Comparison of ENCODE assay signal across 19 cellular contexts in genomic region chr14:91523972-91524371, GRCh38. TPM values are rescaled to one million over a fixed set of nuclear protein-coding genes. Genes with fewer than 3 reads are reported as not detected.
DNase-seq lines count a peak whose midpoint lies in the region; ATAC-seq and TF ChIP-seq lines count a peak whose summit lies in the region.
"Had no signal": no experiment of that assay in that cellular context is flagged by ENCODE, and none has a peak within 500 bp of the region (broad histone marks: within the 10 kb centered on the region; RNA-seq: fewer than 3 reads in every experiment).

No MANE protein-coding gene starts in this region.

- no peaks in the 10 kb centered on the region for H3K36me3 Mint-ChIP-seq in natural killer cell
- H3K36me3 Mint-ChIP-seq in natural killer cell treated with Interleukin-12 subunit alpha and Interleukin-12 subunit beta and Interleukin-15 and Interleukin-18, amount 100 ng/mL, for 72 hours: no peaks in the 10 kb centered on the region
- no peaks in the 10 kb centered on the region for H3K36me3 Mint-ChIP-seq in endodermal cell (ENCODE audit: low read depth)
- H3K36me3 Mint-ChIP-seq: CD8-positive, alpha-beta memory T cell had no signal

- peak; percentile 51 to 66 (median 53) for ATAC-seq in natural killer cell
- no peak for ATAC-seq in natural killer cell treated with Interleukin-12 subunit alpha and Interleukin-12 subunit beta and Interleukin-15 and Interleukin-18, amount 100 ng/mL, for 72 hours

- no peak overlapping the region for H3K9ac ChIP-seq in OCI-LY1 (ENCODE audit: low read length)
- H3K9ac ChIP-seq in endodermal cell (ENCODE audit: extremely low read depth, low read length, poor library complexity, severe bottlenecking): no peak overlapping the region
- no peak overlapping the region for H3K9ac ChIP-seq in mammary epithelial cell (ENCODE audit: insufficient read depth, low read length)

- dilution Hi-C loops in mammary epithelial cell (cut with HindIII; ENCODE audit: low sequenced_read_pairs): no loop called here

- in situ Hi-C loops in mammary epithelial cell (cut with MboI; ENCODE audit: low sequenced_read_pairs in 2 of 2): no loop called here

- H3K27ac Mint-ChIP-seq in natural killer cell (no peak overlapping the region), endodermal cell (no peak overlapping the region)
- no peak overlapping the region for H3K27ac Mint-ChIP-seq in natural killer cell treated with Interleukin-12 subunit alpha and Interleukin-12 subunit beta and Interleukin-15 and Interleukin-18, amount 100 ng/mL, for 72 hours

- intact Hi-C loops in natural killer cell (cut with micrococcal nuclease): no loop called here
- intact Hi-C loops in mammary epithelial cell (cut with micrococcal nuclease): no loop called here

- no peaks in the 10 kb centered on the region for H3F3A ChIP-seq in OCI-LY1 (ENCODE audit: insufficient read depth, low read length)

- H3K27me3 ChIP-seq in OCI-LY1 (ENCODE audit: insufficient read depth, low read length): no peaks in the 10 kb centered on the region
- H3K27me3 ChIP-seq in endodermal cell (ENCODE audit: control insufficient read depth, insufficient read depth, low read length, poor library complexity, severe bottlenecking): no peaks in the 10 kb centered on the region
- H3K27me3 ChIP-seq in mammary epithelial cell (ENCODE audit: insufficient read depth, low read length): no peaks in the 10 kb centered on the region

- no peaks in the 10 kb centered on the region for H3K36me3 ChIP-seq in OCI-LY1 (ENCODE audit: insufficient read depth, low read length)
- no peaks in the 10 kb centered on the region for H3K36me3 ChIP-seq in endodermal cell (ENCODE audit: control insufficient read depth, insufficient read depth, low read length)
- no peaks in the 10 kb centered on the region for H3K36me3 ChIP-seq in mammary epithelial cell (ENCODE audit: insufficient read depth, low read length)
- H3K36me3 ChIP-seq: HAP-1 had no signal

- H4K20me1 ChIP-seq in OCI-LY1 (ENCODE audit: insufficient read depth, low read length) (no peaks in the 10 kb centered on the region), mammary epithelial cell (ENCODE audit: insufficient read depth, low read length) (no peaks in the 10 kb centered on the region)

- H3K27ac ChIP-seq in OCI-LY1 (ENCODE audit: low read depth, low read length, poor library complexity, severe bottlenecking) (no peak overlapping the region), endodermal cell (ENCODE audit: low read depth, low read length) (no peak overlapping the region), mammary epithelial cell (ENCODE audit: insufficient read depth, low read depth, low read length) (no peak overlapping the region)
- H3K27ac ChIP-seq: C4-2B, PC-9 had no signal

- H3K79me2 ChIP-seq in OCI-LY1 (ENCODE audit: insufficient read depth, low read length) (no peaks in the 10 kb centered on the region), mammary epithelial cell (ENCODE audit: insufficient read depth, low read length) (no peaks in the 10 kb centered on the region)

- CTCF ChIA-PET in mammary epithelial cell (lab: Charles Lee; ENCODE audit: low non-redundant PET): no interaction called here

- no peak overlapping the region for H3K4me2 ChIP-seq in OCI-LY1 (ENCODE audit: low read length)
- no peak overlapping the region for H3K4me2 ChIP-seq in mammary epithelial cell (ENCODE audit: insufficient read depth, low read depth, low read length)
- H3K4me2 ChIP-seq: PC-9 had no signal

- no peaks in the 10 kb centered on the region for H3K9me3 ChIP-seq in OCI-LY1 (ENCODE audit: low read length)
- H3K9me3 ChIP-seq in endodermal cell (ENCODE audit: control insufficient read depth, low read length): no peaks in the 10 kb centered on the region
- H3K9me3 ChIP-seq in mammary epithelial cell (replicated peaks; ENCODE audit: insufficient read depth, low read length): no peaks in the 10 kb centered on the region
- H3K9me3 ChIP-seq: HAP-1 had no signal

- no TSS peak for BruUV-seq in mammary epithelial cell (replicated peaks; lab: Mats Ljungman, UMichigan)

- H2AFZ ChIP-seq in OCI-LY1 (ENCODE audit: low read length): no peak overlapping the region
- no peak overlapping the region for H2AFZ ChIP-seq in mammary epithelial cell (ENCODE audit: low read depth, low read length)
- H2AFZ ChIP-seq: PC-9 had no signal

- DNase-seq in natural killer cell (no peak), endodermal cell (peak; percentile 50), KG1 (lab: John Stamatoyannopoulos, UW) (no peak), globus pallidus (ENCODE audit: low spot score) (no peak), mammary epithelial cell (no peak)
- DNase-seq in natural killer cell treated with Interleukin-12 subunit alpha and Interleukin-12 subunit beta and Interleukin-15 and Interleukin-18, amount 100 ng/mL, for 72 hours (ENCODE audit: low spot score): no peak
- DNase-seq: Calu3; CD8-positive, alpha-beta memory T cell; DMS153; NCI-H1417 treated with DMSO at 0.1 percent for 48 hours; NCI-H187; NCI-H446 treated with DMSO at 0.1 percent for 48 hours; NCI-H526 treated with DMSO at 0.1 percent for 48 hours; PC-9; RPMI8226; SHP77 had no signal

- H3K9me2 ChIP-seq in OCI-LY1 (ENCODE audit: low read depth, low read length): no peaks in the 10 kb centered on the region

- H3K27me3 Mint-ChIP-seq in natural killer cell (ENCODE audit: low read depth in 2 of 2) (peaks cover 0 to 5% of the 10 kb centered on the region in 2 donors), endodermal cell (ENCODE audit: insufficient read depth) (peaks cover 9% of the 10 kb centered on the region)
- peaks cover 0 to 5% of the 10 kb centered on the region in 2 donors for H3K27me3 Mint-ChIP-seq in natural killer cell treated with Interleukin-12 subunit alpha and Interleukin-12 subunit beta and Interleukin-15 and Interleukin-18, amount 100 ng/mL, for 72 hours

- WGBS in endodermal cell (ENCODE audit: insufficient coverage in 1 of 2, insufficient read length in 1 of 2), 2 experiments: 76 to 77% methylated on average over 3 of the region's 3 CpGs
- WGBS in mammary epithelial cell (ENCODE audit: low coverage, missing lambda C conversion rate): 91% methylated on average over 3 of the region's 3 CpGs

- TF ChIP-seq CTCF in natural killer cell (IDR thresholded peaks at IDR 0.05) (no peak), OCI-LY1 (IDR thresholded peaks at IDR 0.05; ENCODE audit: low read length) (peak; percentile 13; the same call in 1 of the 2 replicates), endodermal cell (conservative IDR thresholded peaks at IDR 0.05) (peak; percentile 17), mammary epithelial cell (conservative IDR thresholded peaks at IDR 0.05 in 1 of 2, IDR thresholded peaks at IDR 0.05 in 1 of 2; ENCODE audit: extremely low read depth in 1 of 2, insufficient read depth in 1 of 2, low read depth in 1 of 2, low read length in 2 of 2) (no peak)

- no peaks in the 10 kb centered on the region for H3K4me1 ChIP-seq in OCI-LY1 (ENCODE audit: insufficient read depth, low read length, severe bottlenecking)
- no peaks in the 10 kb centered on the region for H3K4me1 ChIP-seq in endodermal cell (ENCODE audit: control insufficient read depth, insufficient read depth, low read length)
- H3K4me1 ChIP-seq in mammary epithelial cell (ENCODE audit: insufficient read depth, low read length): no peaks in the 10 kb centered on the region
- H3K4me1 ChIP-seq: HAP-1 had no signal

- H3K4me3 Mint-ChIP-seq in natural killer cell (no peak overlapping the region), endodermal cell (no peak overlapping the region)
- no peak overlapping the region for H3K4me3 Mint-ChIP-seq in natural killer cell treated with Interleukin-12 subunit alpha and Interleukin-12 subunit beta and Interleukin-15 and Interleukin-18, amount 100 ng/mL, for 72 hours
- H3K4me3 Mint-ChIP-seq: CD8-positive, alpha-beta memory T cell had no signal

- no peaks in the 10 kb centered on the region for H3K9me3 Mint-ChIP-seq in natural killer cell
- H3K9me3 Mint-ChIP-seq in natural killer cell treated with Interleukin-12 subunit alpha and Interleukin-12 subunit beta and Interleukin-15 and Interleukin-18, amount 100 ng/mL, for 72 hours: no peaks in the 10 kb centered on the region
- peaks cover 4% of the 10 kb centered on the region for H3K9me3 Mint-ChIP-seq in endodermal cell

- H3K4me3 ChIP-seq in OCI-LY1 (ENCODE audit: low read depth, low read length, poor library complexity, severe bottlenecking): no peak overlapping the region
- no peak overlapping the region for H3K4me3 ChIP-seq in endodermal cell (ENCODE audit: low read length)
- H3K4me3 ChIP-seq in mammary epithelial cell (replicated peaks in 1 of 3; ENCODE audit: insufficient read depth in 1 of 3, low read depth in 2 of 3, low read length in 3 of 3): no peak overlapping the region
- H3K4me3 ChIP-seq: HAP-1, PC-9 had no signal

- H3K4me1 Mint-ChIP-seq in natural killer cell (peaks cover 12 to 13% of the 10 kb centered on the region in 2 donors), endodermal cell (no peaks in the 10 kb centered on the region)
- H3K4me1 Mint-ChIP-seq in natural killer cell treated with Interleukin-12 subunit alpha and Interleukin-12 subunit beta and Interleukin-15 and Interleukin-18, amount 100 ng/mL, for 72 hours (ENCODE audit: low read depth in 2 of 2): peaks cover 0 to 8% of the 10 kb centered on the region in 2 donors

RNA-seq across cellular contexts. Expression of gene PPP4R3A, which starts 13.9 kb away (rescaled TPM):
- total RNA-seq in natural killer cell: 100 to 1,000 TPM; 168 to 216 (median 180) TPM
- total RNA-seq in natural killer cell treated with Interleukin-12 subunit alpha and Interleukin-12 subunit beta and Interleukin-15 and Interleukin-18, amount 100 ng/mL, for 72 hours: 100 to 1,000 TPM; 136 to 138 TPM
- 10 to 100 TPM; 95.2 to 96.6 TPM for total RNA-seq in endodermal cell
- polyA plus RNA-seq in endodermal cell (2013, experiment 1 of 2): 91.0 TPM
- 84.2 TPM for polyA plus RNA-seq in endodermal cell (2013, experiment 2 of 2)
- 10 to 100 TPM; 47.7 to 84.1 TPM for total RNA-seq in mammary epithelial cell
- 37.1 TPM for polyA plus RNA-seq in mammary epithelial cell
- 30.8 TPM for polyA minus RNA-seq in mammary epithelial cell

Comparison
In these comparisons a context has a peak if more than half of its experiments do, and no peak if none do; other contexts are left out.
1. ATAC-seq: peak in natural killer cell (3 of 3); none in natural killer cell treated with Interleukin-12 subunit alpha and Interleukin-12 subunit beta and Interleukin-15 and Interleukin-18, amount 100 ng/mL, for 72 hours (0 of 2).
2. CTCF ChIP-seq: peak in OCI-LY1 (single experiment) and endodermal cell (single experiment); none in natural killer cell (single experiment) and mammary epithelial cell (0 of 2).